23 cellular contexts compared by ENCODE assay signal in genomic region chr4:42015438-42015837, GRCh38.
"Had no signal": no experiment of that assay in that cellular context is flagged by ENCODE, and none has a peak within 500 bp of the region (broad histone marks: within the 10 kb centered on the region; RNA-seq: fewer than 3 reads in every experiment).

No MANE protein-coding gene starts in this region.

- H3K27ac Mint-ChIP-seq: stimulated activated memory B cell treated with anti-CD40 and anti-IgM and Interleukin-4, amounts not matched to agents 10 μg/mL and 1 μg/mL and 100 μg/mL, for 72 hours had no signal

- ATAC-seq: esophagus mucosa; heart left ventricle; left lobe of liver; mucosa of descending colon; naive thymus-derived CD8-positive, alpha-beta T cell; psoas muscle; sciatic nerve; stimulated activated memory B cell treated with anti-CD40 and anti-IgM and Interleukin-4, amounts not matched to agents 10 μg/mL and 1 μg/mL and 100 μg/mL, for 72 hours had no signal

- FAIRE-seq: endometrium had no signal

- H3K9me3 Mint-ChIP-seq: naive thymus-derived CD8-positive, alpha-beta T cell; stimulated activated memory B cell treated with anti-CD40 and anti-IgM and Interleukin-4, amounts not matched to agents 10 μg/mL and 1 μg/mL and 100 μg/mL, for 72 hours had no signal

- DNase-seq: cortex of kidney; dorsolateral prefrontal cortex; effector CD8-positive, alpha-beta T cell; heart left ventricle; hypothalamus; kidney glomerular epithelial cell; mammary epithelial cell; mucosa of descending colon; naive thymus-derived CD8-positive, alpha-beta T cell; psoas muscle; retina; spleen; stimulated activated CD4-positive, alpha-beta T cell treated with anti-CD3 and anti-CD28 coated beads, Interleukin-15, amount 100 ng/mL, for 24 hours; stimulated activated CD4-positive, alpha-beta T cell treated with anti-CD3 and anti-CD28 coated beads, Interleukin-1b, Interleukin-23, amount 100 ng/mL, for 48 hours; stimulated activated CD4-positive, alpha-beta T cell treated with anti-CD3 and anti-CD28 coated beads, Interleukin-4, amount 100 ng/mL, for 24 hours; stomach; substantia nigra; transverse colon had no signal

- H3K4me3 Mint-ChIP-seq: naive thymus-derived CD8-positive, alpha-beta T cell; stimulated activated memory B cell treated with anti-CD40 and anti-IgM and Interleukin-4, amounts not matched to agents 10 μg/mL and 1 μg/mL and 100 μg/mL, for 72 hours had no signal

- H3K27me3 Mint-ChIP-seq: naive thymus-derived CD8-positive, alpha-beta T cell; stimulated activated memory B cell treated with anti-CD40 and anti-IgM and Interleukin-4, amounts not matched to agents 10 μg/mL and 1 μg/mL and 100 μg/mL, for 72 hours had no signal
